Comparison of ENCODE assay signal across 8 cellular contexts in the genomic region with DNA sequence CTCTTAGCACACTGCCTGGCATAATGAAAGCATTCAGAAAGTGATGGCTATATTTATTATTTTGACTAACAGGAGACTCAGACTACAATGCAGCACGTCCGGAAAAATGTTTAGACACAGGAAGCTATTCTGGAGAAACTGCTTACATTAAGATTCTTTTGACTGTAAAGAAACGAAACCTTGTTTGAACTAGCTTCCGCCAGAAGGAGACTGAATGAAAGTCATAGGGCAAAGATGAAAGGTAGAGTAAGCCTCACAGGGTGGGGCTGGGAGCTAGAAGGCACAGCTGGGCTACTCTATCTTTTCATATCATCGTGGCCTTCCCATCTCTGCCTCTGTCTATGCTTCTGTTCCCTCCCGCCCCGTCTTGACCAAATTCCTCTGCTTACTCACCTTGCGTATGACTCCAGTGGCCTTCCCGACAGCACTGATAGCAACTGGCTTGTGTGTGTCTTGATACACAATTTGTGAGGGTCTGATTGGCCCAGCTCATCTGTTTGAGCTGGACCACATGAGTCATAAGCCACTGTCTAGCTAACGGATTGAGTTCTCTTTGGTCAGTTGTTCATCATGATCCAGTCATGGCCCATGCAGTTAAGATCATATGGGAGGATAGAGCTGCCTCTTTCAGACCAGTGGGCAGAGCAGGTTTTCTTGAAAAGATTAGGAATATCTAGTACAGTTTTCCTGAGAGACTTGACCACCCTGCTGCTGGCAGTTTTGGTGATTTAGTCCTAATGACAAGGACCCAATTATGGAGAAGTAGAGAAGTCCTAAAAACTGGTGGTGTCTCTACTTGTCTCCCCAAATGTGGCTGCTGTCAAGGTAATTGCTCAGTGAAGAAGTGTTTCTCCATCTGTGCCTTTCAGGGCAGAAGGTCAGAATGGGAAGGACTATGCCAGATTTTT.
A peak's percentile ranks its signal among the peaks of the same experiment; 100 is the strongest.
DNase-seq lines count a peak whose midpoint lies in the region; ATAC-seq and TF ChIP-seq lines count a peak whose summit lies in the region.

No MANE protein-coding gene starts in this region.

- peak overlapping the region in 1 of 2 experiments; percentile 53 for H3K14ac ChIP-seq in mesenchymal stem cell (ENCODE audit: low read length in 2 of 2)

- H3K27me3 ChIP-seq in CD4-positive, alpha-beta memory T cell (ENCODE audit: insufficient read depth, low read length), result no peaks in the 10 kb centered on the region
- H3K27me3 ChIP-seq in Panc1 (ENCODE audit: control insufficient read depth, insufficient read depth, low read length) (no peaks in the 10 kb centered on the region), adrenal gland (no peaks in the 10 kb centered on the region), mesenchymal stem cell (ENCODE audit: control insufficient read depth in 1 of 2, insufficient read depth in 1 of 2, low read length in 2 of 2) (no peaks in the 10 kb centered on the region), upper lobe of right lung (no peaks in the 10 kb centered on the region)

- peaks cover 0 to 12% (median 0%) of the 10 kb centered on the region in 8 donors for H3K9me3 Mint-ChIP-seq in CD4-positive, alpha-beta memory T cell

- H3K9ac ChIP-seq in mesenchymal stem cell (ENCODE audit: low read length), result peak overlapping the region; percentile 60

- H3K9me3 ChIP-seq in CD4-positive, alpha-beta memory T cell (ENCODE audit: control insufficient read depth in 1 of 2, low read length in 2 of 2), result no peaks in the 10 kb centered on the region
- H3K9me3 ChIP-seq in Panc1 (ENCODE audit: control insufficient read depth, insufficient read depth, low read depth, low read length), result peaks cover 15% of the 10 kb centered on the region
- H3K9me3 ChIP-seq in adrenal gland (replicated peaks in 1 of 3), result no peaks in the 10 kb centered on the region
- no peaks in the 10 kb centered on the region for H3K9me3 ChIP-seq in mesenchymal stem cell (ENCODE audit: control insufficient read depth, low read length)
- H3K9me3 ChIP-seq in upper lobe of right lung, result no peaks in the 10 kb centered on the region

- DNase-seq in CD4-positive, alpha-beta memory T cell, result peak; percentile 52 to 65 (median 56)
- DNase-seq in Panc1 (ENCODE audit: low read depth, low spot score) (peak; percentile 94), adrenal gland (peak in 4 of 7 donors; percentile 37 to 64 (median 47)), mesenchymal stem cell (peak; percentile 98), upper lobe of right lung (no peak), NCI-H1417 (lab: John Stamatoyannopoulos, UW) (no peak)

- ATAC-seq in Panc1, result peak; percentile 84
- ATAC-seq in upper lobe of right lung, result peak; percentile 44
- ATAC-seq in GM19351 (IDR thresholded peaks at IDR 0.05; ENCODE audit: unreplicated experiment), result no peak
- no peak for ATAC-seq in HG03442 (IDR thresholded peaks at IDR 0.05; ENCODE audit: unreplicated experiment)

- H3K36me3 ChIP-seq in CD4-positive, alpha-beta memory T cell (ENCODE audit: insufficient read depth, low read length), result no peaks in the 10 kb centered on the region
- H3K36me3 ChIP-seq in Panc1 (ENCODE audit: control insufficient read depth, insufficient read depth, low read length), result no peaks in the 10 kb centered on the region
- H3K36me3 ChIP-seq in adrenal gland (replicated peaks in 1 of 2), result no peaks in the 10 kb centered on the region
- no peaks in the 10 kb centered on the region for H3K36me3 ChIP-seq in mesenchymal stem cell (ENCODE audit: control insufficient read depth in 1 of 2, insufficient read depth in 2 of 2, low read depth in 1 of 2, low read length in 2 of 2)
- no peaks in the 10 kb centered on the region for H3K36me3 ChIP-seq in upper lobe of right lung

- no peak overlapping the region for H3K4me2 ChIP-seq in mesenchymal stem cell (ENCODE audit: low read length, poor library complexity, severe bottlenecking)

- peak overlapping the region; percentile 66 to 95 (median 94) for H3K27ac Mint-ChIP-seq in CD4-positive, alpha-beta memory T cell

- 71 to 83% (median 74%) methylated on average over 10 of the region's 10 CpGs for WGBS in adrenal gland, 4 donors
- 0% methylated on average over 10 of the region's 10 CpGs for WGBS in mesenchymal stem cell

- peak overlapping the region in 1 of 2 donors; percentile 21 for H3K4me3 ChIP-seq in CD4-positive, alpha-beta memory T cell (ENCODE audit: low read length in 2 of 2)
- H3K4me3 ChIP-seq in Panc1 (ENCODE audit: low read depth in 2 of 2, low read length in 2 of 2) (peak overlapping the region; percentile 3 to 19; a peak in 3 of 4 replicates), adrenal gland (no peak overlapping the region), mesenchymal stem cell (ENCODE audit: insufficient read depth in 1 of 2, low read depth in 1 of 2, low read length in 2 of 2) (peak overlapping the region in 1 of 2 experiments; percentile 3), upper lobe of right lung (no peak overlapping the region)

- no peaks in the 10 kb centered on the region for H3K27me3 Mint-ChIP-seq in CD4-positive, alpha-beta memory T cell

- in situ Hi-C loops in Panc1 (cut with HindIII; ENCODE audit: low pct_unique_long_range_greater_than_20kb, low sequenced_read_pairs), result no loop called here

- H2AK5ac ChIP-seq in mesenchymal stem cell (ENCODE audit: low read length, severe bottlenecking), result peak overlapping the region; percentile 14

- TSS peak; percentile 98 for BruUV-seq in Panc1 (replicated peaks; lab: Mats Ljungman, UMichigan)

- peak overlapping the region; percentile 51 for H3K27ac ChIP-seq in CD4-positive, alpha-beta memory T cell (ENCODE audit: low read depth, low read length)
- H3K27ac ChIP-seq in Panc1 (ENCODE audit: low read length), result peak overlapping the region; percentile 60
- H3K27ac ChIP-seq in adrenal gland, result peak overlapping the region in 2 of 5 donors; percentile 15 to 43
- peak overlapping the region; percentile 32 for H3K27ac ChIP-seq in mesenchymal stem cell (ENCODE audit: low read length, poor library complexity, severe bottlenecking)
- peak overlapping the region; percentile 14 for H3K27ac ChIP-seq in upper lobe of right lung

- H2AFZ ChIP-seq in mesenchymal stem cell (ENCODE audit: low read depth, low read length), result peak overlapping the region; percentile 42

- peak overlapping the region; percentile 89 for H4K8ac ChIP-seq in mesenchymal stem cell (ENCODE audit: low read length)

- TF ChIP-seq POLR2A in adrenal gland (IDR thresholded peaks at IDR 0.05), result no peak

- H3K4me1 ChIP-seq in CD4-positive, alpha-beta memory T cell (ENCODE audit: insufficient read depth, low read length), result peaks cover 18% of the 10 kb centered on the region
- H3K4me1 ChIP-seq in Panc1 (ENCODE audit: control insufficient read depth, insufficient read depth, low read length), result peaks cover 7% of the 10 kb centered on the region
- peaks cover 0 to 6% of the 10 kb centered on the region in 2 donors for H3K4me1 ChIP-seq in adrenal gland (replicated peaks in 1 of 2)
- H3K4me1 ChIP-seq in mesenchymal stem cell (ENCODE audit: control insufficient read depth, insufficient read depth, low read depth, low read length), result peaks cover 4% of the 10 kb centered on the region
- peaks cover 16% of the 10 kb centered on the region for H3K4me1 ChIP-seq in upper lobe of right lung

- peak overlapping the region; percentile 82 to 96 for H3K18ac ChIP-seq in mesenchymal stem cell (ENCODE audit: low read depth in 1 of 2, low read length in 2 of 2)

- peak overlapping the region in 1 of 2 experiments; percentile 34 for H3K23ac ChIP-seq in mesenchymal stem cell (ENCODE audit: low read length in 2 of 2)

- no peaks in the 10 kb centered on the region for H3K79me1 ChIP-seq in mesenchymal stem cell (replicated peaks; ENCODE audit: low read length, poor library complexity, severe bottlenecking)

- H3K36me3 Mint-ChIP-seq in CD4-positive, alpha-beta memory T cell, result peaks cover 0 to 3% of the 10 kb centered on the region in 2 donors

- no peak for TF ChIP-seq CTCF in Panc1 (IDR thresholded peaks at IDR 0.05)
- TF ChIP-seq CTCF in adrenal gland (IDR thresholded peaks at IDR 0.05), result no peak
- no peak for TF ChIP-seq CTCF in upper lobe of right lung (IDR thresholded peaks at IDR 0.05)

- H2BK15ac ChIP-seq in mesenchymal stem cell (ENCODE audit: low read depth, poor library complexity, severe bottlenecking), result no peak overlapping the region

- POLR2A ChIA-PET in CD4-positive, alpha-beta memory T cell (lab: Charles Lee; ENCODE audit: partially characterized antibody), result interaction anchor here (0.7 to 2.4 kb wide), 15 partner anchors 9 to 534 kb away, joined by 3 to 25 read pairs (median 5); a partner anchor contains a TSS
- POLR2A ChIA-PET in Panc1 (lab: Charles Lee), result no interaction called here

- H2BK5ac ChIP-seq in mesenchymal stem cell (ENCODE audit: low read depth, low read length, poor library complexity, severe bottlenecking), result no peak overlapping the region

- peak overlapping the region; percentile 29 for H2BK120ac ChIP-seq in mesenchymal stem cell (ENCODE audit: low read depth, low read length)

- H4K91ac ChIP-seq in mesenchymal stem cell (ENCODE audit: low read length), result peak overlapping the region; percentile 98

- H3K4me3 Mint-ChIP-seq in CD4-positive, alpha-beta memory T cell, result peak overlapping the region; percentile 64 to 79 (median 78)

- intact Hi-C loops in CD4-positive, alpha-beta memory T cell (cut with micrococcal nuclease), result loop anchor here (5.0 kb wide), 1 partner anchor 152 kb away; a partner anchor contains a TSS
- intact Hi-C loops in Panc1 (cut with micrococcal nuclease; ENCODE audit: unreplicated experiment), result no loop called here
- intact Hi-C loops in adrenal gland (cut with DNase I), result no loop called here
- intact Hi-C loops in upper lobe of right lung (cut with DNase I), result no loop called here

- H3K4ac ChIP-seq in mesenchymal stem cell (ENCODE audit: low read depth in 1 of 2, low read length in 2 of 2), result peak overlapping the region; percentile 52 to 69

- peak overlapping the region; percentile 85 to 97 for H2BK12ac ChIP-seq in mesenchymal stem cell (ENCODE audit: low read length in 2 of 2)

- H3K4me1 Mint-ChIP-seq in CD4-positive, alpha-beta memory T cell, result peaks cover 17 to 32% (median 25%) of the 10 kb centered on the region in 4 donors

- CTCF ChIA-PET in CD4-positive, alpha-beta memory T cell (lab: Charles Lee; ENCODE audit: partially characterized antibody), result interaction anchor here (0.7 to 2.5 kb wide), 11 partner anchors 11 to 170 kb away, joined by 3 to 12 read pairs (median 3); no protein-coding TSS in a partner anchor
- CTCF ChIA-PET in Panc1 (lab: Charles Lee), result no interaction called here

Comparison
In these comparisons a context has a peak if more than half of its experiments do, and no peak if none do; other contexts are left out.
1. DNase-seq: peak in CD4-positive, alpha-beta memory T cell (5 of 5), Panc1 (single experiment), adrenal gland (4 of 7) and mesenchymal stem cell (single experiment); none in upper lobe of right lung (single experiment) and NCI-H1417 (0 of 3).
2. H3K4me3 ChIP-seq: peak in Panc1 (2 of 2); none in adrenal gland (0 of 4) and upper lobe of right lung (single experiment).
3. ATAC-seq: peak in Panc1 (single experiment) and upper lobe of right lung (single experiment); none in GM19351 (single experiment) and HG03442 (single experiment).